In the genomic region with DNA sequence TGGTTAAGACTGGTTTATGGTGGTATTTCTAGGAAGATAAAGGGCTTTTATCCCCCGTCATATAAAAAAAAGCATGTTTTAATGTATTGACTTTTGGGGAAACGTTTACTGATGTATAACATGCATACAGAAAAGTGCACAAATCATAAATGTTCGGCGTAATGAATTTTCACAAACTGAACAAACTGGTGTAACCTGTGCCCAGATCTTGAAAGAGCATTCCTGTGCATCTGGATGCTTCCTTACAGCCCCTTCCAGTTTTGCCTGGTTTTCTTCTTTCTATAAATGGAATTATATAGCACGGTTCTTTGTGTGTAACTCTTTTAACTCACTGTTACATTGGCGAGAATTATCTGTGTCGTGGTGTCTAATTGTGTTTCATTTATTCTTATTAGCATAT, we compare ENCODE assay signal across 27 cellular contexts.
"Had no signal": no experiment of that assay in that cellular context is flagged by ENCODE, and none has a peak within 500 bp of the region (broad histone marks: within the 10 kb centered on the region; RNA-seq: fewer than 3 reads in every experiment).

No MANE protein-coding gene starts in this region.

- H3K27me3 ChIP-seq: adrenal gland, body of pancreas had no signal

- H3K9me3 ChIP-seq: adrenal gland, body of pancreas had no signal

- FAIRE-seq: astrocyte, bronchial epithelial cell, TTC549 had no signal

- H3K4me3 ChIP-seq: adrenal gland, body of pancreas had no signal

- H3K36me3 ChIP-seq: adrenal gland had no signal

- H3K4me1 ChIP-seq: body of pancreas had no signal

- ATAC-seq: activated CD4-positive, alpha-beta T cell treated with anti-CD3 and anti-CD28 coated beads for 36 hours; activated CD8-positive, alpha-beta T cell treated with anti-CD3 and anti-CD28 coated beads, Interleukin-2, amount 10 ng/mL, durations not matched to agents 7 days and 5 days; activated naive CD4-positive, alpha-beta T cell treated with anti-CD3 and anti-CD28 coated beads, Interleukin-2, amount 50 U/mL, for 72 hours; activated T-cell treated with anti-CD3 and anti-CD28 coated beads, Interleukin-2, amount 50 U/mL, for 4 hours; body of pancreas had no signal

- H3K27ac ChIP-seq: adrenal gland, body of pancreas had no signal

- DNase-seq: activated CD4-positive, alpha-beta T cell treated with anti-CD3 and anti-CD28 coated beads for 36 hours; activated CD4-positive, alpha-beta T cell treated with anti-CD3 and anti-CD28 coated beads, Interleukin-2, amount 10 ng/mL, durations not matched to agents 7 days and 5 days; activated CD4-positive, alpha-beta T cell treated with anti-CD3 and anti-CD28 coated beads, Interleukin-2, amount 50 U/mL, for 48 hours; activated CD8-positive, alpha-beta T cell treated with anti-CD3 and anti-CD28 coated beads, Interleukin-2, amount 10 ng/mL, durations not matched to agents 7 days and 5 days; activated gamma-delta T cell treated with Interleukin-2 at 50 U/mL for 16 hours; activated naive CD4-positive, alpha-beta T cell treated with anti-CD3 and anti-CD28 coated beads for 36 hours; activated T-cell treated with anti-CD3 and anti-CD28 coated beads for 4 hours; activated T-cell treated with anti-CD3 and anti-CD28 coated beads, Interleukin-2, amount 50 U/mL, for 4 hours; adrenal gland; body of pancreas; caudate nucleus; Kasumi-1; KG1; MM.1S; MV-4-11; NCI-H1092; NCI-H1436 treated with DMSO at 0.1 percent for 48 hours; NCI-H2029; NCI-H345; NCI-H524 treated with DMSO at 0.1 percent for 48 hours; NK-92 treated with Interleukin-12 subunit alpha and Interleukin-12 subunit beta, amount 100 ng/mL, for 24 hours; Right ventricle myocardium superior; SW 1271 had no signal
